Comparison of ENCODE assay signal across 8 cellular contexts in genomic region chr7:76262683-76263402, GRCh38. TPM values are rescaled to one million over a fixed set of nuclear protein-coding genes. Genes with fewer than 3 reads are reported as not detected.
A peak's percentile ranks its signal among the peaks of the same experiment; 100 is the strongest.
DNase-seq lines count a peak whose midpoint lies in the region; ATAC-seq and TF ChIP-seq lines count a peak whose summit lies in the region.

No MANE protein-coding gene starts in this region.

- H3K27me3 ChIP-seq in adipocyte (replicated peaks; ENCODE audit: control insufficient read depth, insufficient read depth, low read length) (peaks cover 31% of the 10 kb centered on the region), left ventricle myocardium inferior (ENCODE audit: low read depth) (peaks cover 83% of the 10 kb centered on the region)

- intact Hi-C loops in left ventricle myocardium inferior (cut with micrococcal nuclease): no loop called here

- DNase-seq in DMS53 treated with DMSO at 0.1 percent for 48 hours (lab: John Stamatoyannopoulos, UW; ENCODE audit: unreplicated experiment): peak; percentile 62
- peak; percentile 41 for DNase-seq in NCI-H774 (lab: John Stamatoyannopoulos, UW)
- DNase-seq in adipocyte (ENCODE audit: low read depth): peak; percentile 78
- no peak for DNase-seq in left ventricle myocardium inferior
- DNase-seq in retinal pigment epithelial cell (ENCODE audit: low read depth): no peak
- no peak for DNase-seq in NK-92 (lab: John Stamatoyannopoulos, UW; ENCODE audit: unreplicated experiment)
- no peak for DNase-seq in T-helper 2 cell

- ATAC-seq in HG02759 (IDR thresholded peaks at IDR 0.05; ENCODE audit: unreplicated experiment): peak; percentile 49

- H3K4me1 ChIP-seq in adipocyte (ENCODE audit: control insufficient read depth, insufficient read depth, low read length) (peaks cover 4% of the 10 kb centered on the region), left ventricle myocardium inferior (peaks cover 16% of the 10 kb centered on the region)

- peak; percentile 74 for TF ChIP-seq CTCF in left ventricle myocardium inferior (IDR thresholded peaks at IDR 0.05; ENCODE audit: borderline replicate concordance)
- peak; percentile 90 for TF ChIP-seq CTCF in retinal pigment epithelial cell (conservative IDR thresholded peaks at IDR 0.05; ENCODE audit: low read depth, low read length)

- no peak overlapping the region for H3K27ac ChIP-seq in left ventricle myocardium inferior (replicated peaks)

- H3K36me3 ChIP-seq in adipocyte (ENCODE audit: control insufficient read depth, insufficient read depth, low read length, severe bottlenecking) (no peaks in the 10 kb centered on the region), left ventricle myocardium inferior (no peaks in the 10 kb centered on the region)

- H3K9ac ChIP-seq in adipocyte (ENCODE audit: low read length): no peak overlapping the region

- H3K4me3 ChIP-seq in adipocyte (ENCODE audit: low read length): no peak overlapping the region
- no peak overlapping the region for H3K4me3 ChIP-seq in left ventricle myocardium inferior
- H3K4me3 ChIP-seq in retinal pigment epithelial cell (ENCODE audit: low read length): no peak overlapping the region

- H3K9me3 ChIP-seq in adipocyte (ENCODE audit: control insufficient read depth, low read length): no peaks in the 10 kb centered on the region
- no peaks in the 10 kb centered on the region for H3K9me3 ChIP-seq in left ventricle myocardium inferior (replicated peaks)

RNA-seq across cellular contexts. Expression of gene HSPB1, which starts 39.6 kb away (rescaled TPM):
- total RNA-seq in left ventricle myocardium inferior: 2,037 TPM

Comparison
In these comparisons a context has a peak if more than half of its experiments do, and no peak if none do; other contexts are left out.
1. DNase-seq: peak in DMS53 treated with DMSO at 0.1 percent for 48 hours (single experiment), NCI-H774 (single experiment) and adipocyte (single experiment); none in left ventricle myocardium inferior (single experiment), retinal pigment epithelial cell (single experiment), NK-92 (single experiment) and T-helper 2 cell (0 of 5).